8 cellular contexts compared by ENCODE assay signal in genomic region chr17:17783825-17784598, GRCh38. TPM values are rescaled to one million over a fixed set of nuclear protein-coding genes. Genes with fewer than 3 reads are reported as not detected.
DNase-seq lines count a peak whose midpoint lies in the region; ATAC-seq and TF ChIP-seq lines count a peak whose summit lies in the region.

No MANE protein-coding gene starts in this region.

- H3K27ac ChIP-seq in CD8-positive, alpha-beta T cell (ENCODE audit: low read depth, low read length) = peak overlapping the region; percentile 36
- H3K27ac ChIP-seq in duodenal mucosa (ENCODE audit: low read depth, low read length) = peak overlapping the region; percentile 42
- H3K27ac ChIP-seq in temporal lobe (ENCODE audit: low read depth, low read length) = peak overlapping the region; percentile 98

- peaks cover 30% of the 10 kb centered on the region for H3K4me1 ChIP-seq in CD8-positive, alpha-beta T cell (ENCODE audit: insufficient read depth, low read length)
- peaks cover 18 to 28% of the 10 kb centered on the region in 2 donors for H3K4me1 ChIP-seq in duodenal mucosa (ENCODE audit: control insufficient read depth in 1 of 2, insufficient read depth in 2 of 2, low read length in 2 of 2)

- CTCF ChIA-PET in CD8-positive, alpha-beta T cell (lab: Charles Lee) = interaction anchor here (1.3 to 2.8 kb wide), 3 partner anchors 18 to 71 kb away, joined by 3 to 10 read pairs (median 4); no protein-coding TSS in a partner anchor

- TF ChIP-seq CTCF in CD8-positive, alpha-beta T cell (IDR thresholded peaks at IDR 0.05) = no peak

- H3K4me1 Mint-ChIP-seq in CD8-positive, alpha-beta T cell (ENCODE audit: low read depth) = peaks cover 34% of the 10 kb centered on the region
- H3K4me1 Mint-ChIP-seq in memory B cell = peaks cover 27% of the 10 kb centered on the region

- peak in 5 of 7 experiments; percentile 19 to 63 (median 43) for DNase-seq in CD8-positive, alpha-beta T cell
- peak; percentile 83 for DNase-seq in RPMI8226
- DNase-seq in memory B cell (ENCODE audit: low spot score in 2 of 2) = peak; percentile 56 to 63
- no peak for DNase-seq in AG08395 (ENCODE audit: low spot score)
- no peak for DNase-seq in AML-193 (lab: John Stamatoyannopoulos, UW)

- H3K9me3 Mint-ChIP-seq in CD8-positive, alpha-beta T cell = no peaks in the 10 kb centered on the region
- no peaks in the 10 kb centered on the region for H3K9me3 Mint-ChIP-seq in memory B cell

- H3K9me3 ChIP-seq in CD8-positive, alpha-beta T cell (ENCODE audit: low read length) = no peaks in the 10 kb centered on the region
- H3K9me3 ChIP-seq in duodenal mucosa (ENCODE audit: control insufficient read depth in 1 of 2, low read length in 2 of 2) = no peaks in the 10 kb centered on the region

- peak overlapping the region; percentile 85 for H3K4me3 Mint-ChIP-seq in CD8-positive, alpha-beta T cell
- peak overlapping the region; percentile 85 for H3K4me3 Mint-ChIP-seq in memory B cell

- POLR2A ChIA-PET in CD8-positive, alpha-beta T cell (lab: Charles Lee) = interaction anchor here (1.1 to 1.3 kb wide), 3 partner anchors 26 to 38 kb away, joined by 3 read pairs; no protein-coding TSS in a partner anchor

- H3K36me3 Mint-ChIP-seq in CD8-positive, alpha-beta T cell = no peaks in the 10 kb centered on the region
- no peaks in the 10 kb centered on the region for H3K36me3 Mint-ChIP-seq in memory B cell

- intact Hi-C loops in CD8-positive, alpha-beta T cell (cut with DNase I, micrococcal nuclease) = loop anchor here (1.0 to 10.0 kb wide), 8 partner anchors 31 to 441 kb away; partner anchors contain the start of genes LLGL1 (in 1 of the 2) and RAI1 (in 1 of the 2)

- H3K9ac ChIP-seq in duodenal mucosa (ENCODE audit: low read depth in 1 of 2, low read length in 2 of 2) = no peak overlapping the region

- no peaks in the 10 kb centered on the region for H3K27me3 Mint-ChIP-seq in CD8-positive, alpha-beta T cell (ENCODE audit: low read depth)
- H3K27me3 Mint-ChIP-seq in memory B cell = peaks cover 4% of the 10 kb centered on the region

- no peaks in the 10 kb centered on the region for H3K27me3 ChIP-seq in CD8-positive, alpha-beta T cell (ENCODE audit: insufficient read depth, low read length)
- no peaks in the 10 kb centered on the region for H3K27me3 ChIP-seq in duodenal mucosa (ENCODE audit: control insufficient read depth in 1 of 2, insufficient read depth in 2 of 2, low read length in 2 of 2)

- ATAC-seq in CD8-positive, alpha-beta T cell = no peak
- ATAC-seq in HG02759 (IDR thresholded peaks at IDR 0.05; ENCODE audit: unreplicated experiment) = peak; percentile 36
- ATAC-seq in memory B cell (ENCODE audit: low read depth) = peak; percentile 75

- H3K4me3 ChIP-seq in CD8-positive, alpha-beta T cell (ENCODE audit: low read depth, low read length) = peak overlapping the region; percentile 50
- peak overlapping the region; percentile 64 to 66 for H3K4me3 ChIP-seq in duodenal mucosa (ENCODE audit: low read depth in 1 of 2, low read length in 2 of 2)

- H3K36me3 ChIP-seq in CD8-positive, alpha-beta T cell (ENCODE audit: insufficient read depth, low read length) = no peaks in the 10 kb centered on the region
- H3K36me3 ChIP-seq in duodenal mucosa (ENCODE audit: control insufficient read depth in 1 of 2, insufficient read depth in 2 of 2, low read length in 2 of 2) = no peaks in the 10 kb centered on the region

- H3K27ac Mint-ChIP-seq in CD8-positive, alpha-beta T cell = peak overlapping the region; percentile 57
- peak overlapping the region; percentile 19 for H3K27ac Mint-ChIP-seq in memory B cell

RNA-seq across cellular contexts. Expression of gene SREBF1, which starts 52.8 kb away (rescaled TPM):
- 100 to 1,000 TPM; 401 to 412 TPM for total RNA-seq in CD8-positive, alpha-beta T cell
- total RNA-seq in temporal lobe = 13.3 TPM

Comparison
In these comparisons a context has a peak if more than half of its experiments do, and no peak if none do; other contexts are left out.
1. DNase-seq: peak in CD8-positive, alpha-beta T cell (5 of 7), RPMI8226 (single experiment) and memory B cell (2 of 2); none in AG08395 (single experiment) and AML-193 (0 of 2).
2. H3K27ac ChIP-seq: peak in every context shown above with its lines; median percentile 98 in temporal lobe; 42 in duodenal mucosa; 36 in CD8-positive, alpha-beta T cell.
3. RNA of gene SREBF1, which starts 52.8 kb away (total RNA-seq): 401 to 412 TPM in CD8-positive, alpha-beta T cell; 13.3 TPM in temporal lobe (single experiment); every median in the first group is over 10 times any median in the second.